In genomic region chr10:67696029-67696428, GRCh38 we compare ENCODE assay signal across 11 cellular contexts. TPM values are rescaled to one million over a fixed set of nuclear protein-coding genes. Genes with fewer than 3 reads are reported as not detected.
A peak's percentile ranks its signal among the peaks of the same experiment; 100 is the strongest.
DNase-seq lines count a peak whose midpoint lies in the region; ATAC-seq, FAIRE-seq and TF ChIP-seq lines count a peak whose summit lies in the region.
"Had no signal": no experiment of that assay in that cellular context is flagged by ENCODE, and none has a peak within 500 bp of the region (broad histone marks: within the 10 kb centered on the region; RNA-seq: fewer than 3 reads in every experiment).

Gene CTNNA3 (minus strand): TSS chr10:67696195.

- H3K9me3 ChIP-seq in astrocyte (ENCODE audit: insufficient read depth, low read depth, low read length) = no peaks in the 10 kb centered on the region
- no peaks in the 10 kb centered on the region for H3K9me3 ChIP-seq in neuronal stem cell (replicated peaks in 1 of 2; ENCODE audit: control insufficient read depth in 2 of 2, insufficient read depth in 1 of 2, low read depth in 1 of 2, low read length in 2 of 2)
- no peaks in the 10 kb centered on the region for H3K9me3 ChIP-seq in kidney (ENCODE audit: control insufficient read depth in 1 of 2, low read length in 2 of 2)
- H3K9me3 ChIP-seq in small intestine (ENCODE audit: control insufficient read depth, low read depth) = no peaks in the 10 kb centered on the region
- H3K9me3 ChIP-seq: colonic mucosa had no signal

- no peak within 1 kb of the TSS for H3K27ac ChIP-seq in astrocyte (ENCODE audit: low read depth, low read length)
- H3K27ac ChIP-seq in neuronal stem cell (replicated peaks; ENCODE audit: low read length) = no peak within 1 kb of the TSS
- H3K27ac ChIP-seq in kidney (ENCODE audit: low read depth in 2 of 2, low read length in 2 of 2) = no peak within 1 kb of the TSS
- H3K27ac ChIP-seq in small intestine (ENCODE audit: low read depth in 1 of 2, low read length in 1 of 2) = no peak within 1 kb of the TSS
- H3K27ac ChIP-seq: colonic mucosa had no signal

- H3K4me3 ChIP-seq in astrocyte (ENCODE audit: insufficient read depth, low read depth, low read length) = peak within 1 kb of the TSS; percentile 10
- no peak within 1 kb of the TSS for H3K4me3 ChIP-seq in neuronal stem cell (ENCODE audit: low read length in 2 of 2)
- H3K4me3 ChIP-seq in kidney (ENCODE audit: low read length in 2 of 2) = no peak within 1 kb of the TSS
- no peak within 1 kb of the TSS for H3K4me3 ChIP-seq in small intestine (ENCODE audit: low read depth in 1 of 2, low read length in 2 of 2)
- H3K4me3 ChIP-seq: colonic mucosa had no signal

- H3K79me2 ChIP-seq in astrocyte (ENCODE audit: insufficient read depth, low read length) = no peaks in the 10 kb centered on the region

- H2BK15ac ChIP-seq in neuronal stem cell (ENCODE audit: low read length) = no peak within 1 kb of the TSS

- H4K91ac ChIP-seq in neuronal stem cell (ENCODE audit: low read depth, low read length, poor library complexity) = no peak within 1 kb of the TSS

- H4K20me1 ChIP-seq in astrocyte (ENCODE audit: insufficient read depth, low read length) = no peaks in the 10 kb centered on the region

- ATAC-seq in HG02623 (IDR thresholded peaks at IDR 0.05; ENCODE audit: unreplicated experiment) = peak; percentile 76
- ATAC-seq: naive thymus-derived CD8-positive, alpha-beta T cell had no signal

- H3K79me1 ChIP-seq in neuronal stem cell (ENCODE audit: low read depth, low read length) = no peaks in the 10 kb centered on the region

- H3K4me3 Mint-ChIP-seq in astrocyte (ENCODE audit: unreplicated experiment) = no peak within 1 kb of the TSS
- H3K4me3 Mint-ChIP-seq: naive thymus-derived CD8-positive, alpha-beta T cell had no signal

- DNase-seq in GM13976 (ENCODE audit: low spot score) = peak; percentile 34
- no peak for DNase-seq in astrocyte (ENCODE audit: low read depth)
- no peak for DNase-seq in neuronal stem cell (ENCODE audit: low spot score)
- DNase-seq in D721Med (ENCODE audit: insufficient read length, low spot score) = no peak
- DNase-seq in kidney = no peak
- no peak for DNase-seq in stimulated activated CD4-positive, alpha-beta T cell treated with anti-CD3 and anti-CD28 coated beads, Interleukin-4, amount 100 ng/mL, for 4 hours
- no peak for DNase-seq in small intestine
- DNase-seq: colonic mucosa; naive thymus-derived CD8-positive, alpha-beta T cell; NCI-H1092 treated with DMSO at 0.1 percent for 48 hours had no signal

- H3K27ac Mint-ChIP-seq in astrocyte (ENCODE audit: unreplicated experiment) = no peak within 1 kb of the TSS

- no peak within 1 kb of the TSS for H3K14ac ChIP-seq in neuronal stem cell (ENCODE audit: low read length)

- no peak within 1 kb of the TSS for H2BK120ac ChIP-seq in neuronal stem cell (ENCODE audit: low read depth, low read length)

- H2AFZ ChIP-seq in astrocyte (ENCODE audit: low read depth, low read length) (no peak within 1 kb of the TSS), neuronal stem cell (ENCODE audit: low read length) (peak within 1 kb of the TSS; percentile 2)

- H2BK5ac ChIP-seq in neuronal stem cell (ENCODE audit: low read length) = no peak within 1 kb of the TSS

- TF ChIP-seq CTCF in GM13976 (IDR thresholded peaks at IDR 0.05; ENCODE audit: borderline replicate concordance, control extremely low read depth, extremely low read depth, insufficient read depth, missing control alignments) (no peak), astrocyte (IDR thresholded peaks at IDR 0.05; ENCODE audit: insufficient read depth, low read depth, low read length) (no peak), D721Med (IDR thresholded peaks at IDR 0.05; ENCODE audit: insufficient read depth, missing control alignments) (no peak), kidney (IDR thresholded peaks at IDR 0.05; ENCODE audit: borderline replicate concordance, extremely low read depth, insufficient read depth) (no peak)

- no peaks in the 10 kb centered on the region for H3K4me1 Mint-ChIP-seq in astrocyte (ENCODE audit: low read depth, unreplicated experiment)

- H3K4me1 ChIP-seq in astrocyte (ENCODE audit: insufficient read depth, low read length) (no peaks in the 10 kb centered on the region), neuronal stem cell (ENCODE audit: control insufficient read depth in 2 of 2, insufficient read depth in 1 of 2, low read depth in 1 of 2, low read length in 2 of 2) (peaks cover 0 to 2% of the 10 kb centered on the region in 2 donors), kidney (ENCODE audit: control insufficient read depth in 1 of 2, insufficient read depth in 1 of 2, low read depth in 1 of 2, low read length in 2 of 2) (no peaks in the 10 kb centered on the region), small intestine (ENCODE audit: control insufficient read depth in 2 of 2, insufficient read depth in 1 of 2, low read depth in 1 of 2, low read length in 1 of 2) (no peaks in the 10 kb centered on the region)
- H3K4me1 ChIP-seq: colonic mucosa had no signal

- peaks cover 10% of the 10 kb centered on the region for H3K27me3 ChIP-seq in astrocyte (ENCODE audit: insufficient read depth, low read length)
- no peaks in the 10 kb centered on the region for H3K27me3 ChIP-seq in neuronal stem cell (ENCODE audit: control insufficient read depth in 3 of 3, insufficient read depth in 3 of 3, low read depth in 1 of 3, low read length in 3 of 3)
- peaks cover 0 to 3% of the 10 kb centered on the region in 2 donors for H3K27me3 ChIP-seq in small intestine (ENCODE audit: control insufficient read depth in 2 of 2, insufficient read depth in 2 of 2, low read length in 2 of 2)
- H3K27me3 ChIP-seq: colonic mucosa had no signal

- no peak within 1 kb of the TSS for H2BK12ac ChIP-seq in neuronal stem cell (ENCODE audit: low read length)

- intact Hi-C loops in kidney (cut with DNase I) = loop anchor here (10.0 kb wide), 1 partner anchor 79 kb away; no protein-coding TSS in a partner anchor

- in situ Hi-C loops in GM13976 (cut with MboI; ENCODE audit: low sequenced_read_pairs, unreplicated experiment) = loop anchor here (5.0 kb wide), 1 partner anchor 81 kb away; no protein-coding TSS in a partner anchor

- H3K4ac ChIP-seq in neuronal stem cell (ENCODE audit: low read length) = no peak within 1 kb of the TSS

- peak within 1 kb of the TSS; percentile 60 for H3K4me2 ChIP-seq in astrocyte (ENCODE audit: low read length)
- no peak within 1 kb of the TSS for H3K4me2 ChIP-seq in neuronal stem cell (ENCODE audit: insufficient read depth, low read length, poor library complexity, severe bottlenecking)

- H3K36me3 Mint-ChIP-seq in astrocyte (ENCODE audit: low read depth, unreplicated experiment) = no peaks in the 10 kb centered on the region

- peaks cover 4% of the 10 kb centered on the region for H3K27me3 Mint-ChIP-seq in astrocyte (ENCODE audit: low read depth, unreplicated experiment)

- H3K36me3 ChIP-seq in astrocyte (ENCODE audit: insufficient read depth, low read length) (no peaks in the 10 kb centered on the region), neuronal stem cell (replicated peaks in 1 of 2; ENCODE audit: control insufficient read depth in 2 of 2, insufficient read depth in 2 of 2, low read length in 2 of 2) (no peaks in the 10 kb centered on the region), kidney (ENCODE audit: control insufficient read depth in 1 of 2, insufficient read depth in 2 of 2, low read length in 2 of 2) (no peaks in the 10 kb centered on the region), small intestine (ENCODE audit: control insufficient read depth in 2 of 2, insufficient read depth in 2 of 2, low read length in 2 of 2) (no peaks in the 10 kb centered on the region)
- H3K36me3 ChIP-seq: colonic mucosa had no signal

- H3K9ac ChIP-seq in astrocyte (ENCODE audit: low read length) = peak within 1 kb of the TSS; percentile 25
- H3K9ac ChIP-seq in neuronal stem cell (ENCODE audit: low read depth, low read length, poor library complexity) = no peak within 1 kb of the TSS
- no peak within 1 kb of the TSS for H3K9ac ChIP-seq in kidney (ENCODE audit: low read length in 2 of 2)

- no CpG with 5 or more reads among the region's 6 CpGs for WGBS in neuronal stem cell (ENCODE audit: extremely low coverage in 2 of 2, insufficient read length in 2 of 2, insufficient replicate concordance in 1 of 2), 2 donors
- WGBS in small intestine, 3 donors = 34 to 45% (median 40%) methylated on average over 6 of the region's 6 CpGs

- peaks cover under 1% of the 10 kb centered on the region for H3K9me3 Mint-ChIP-seq in astrocyte (ENCODE audit: unreplicated experiment)

- H3K23ac ChIP-seq in neuronal stem cell (ENCODE audit: low read depth, low read length, poor library complexity) = no peak within 1 kb of the TSS

- H3K18ac ChIP-seq in neuronal stem cell (ENCODE audit: low read length) = no peak within 1 kb of the TSS

- no peak within 1 kb of the TSS for H2AK5ac ChIP-seq in neuronal stem cell (ENCODE audit: low read depth, low read length)

- FAIRE-seq in astrocyte (lab: Jason Lieb, UNC) = no peak
- FAIRE-seq in D721Med (lab: Jason Lieb, UNC) = no peak
- no peak for FAIRE-seq in kidney (lab: Jason Lieb, UNC)
- FAIRE-seq in small intestine (lab: Jason Lieb, UNC) = no peak

- H4K8ac ChIP-seq in neuronal stem cell (ENCODE audit: low read depth, low read length) = no peak within 1 kb of the TSS

RNA-seq across cellular contexts. Expression of gene CTNNA3, which starts in this region (rescaled TPM):
- total RNA-seq in astrocyte = 0.73 and 0.75 TPM in 2 replicates
- 2.3 TPM for polyA plus RNA-seq in neuronal stem cell (2013, experiment 1 of 2)
- 2.3 TPM for polyA plus RNA-seq in neuronal stem cell (2013, experiment 2 of 2)
- 0.72 TPM for total RNA-seq in kidney
- 0.45 TPM for polyA plus RNA-seq in kidney (ENCODE audit: insufficient read depth, low read depth, low replicate concordance)
- polyA plus RNA-seq in small intestine = under 1 TPM in 1 of 3 donors, not detected in 2; 0.24 TPM
- total RNA-seq: naive thymus-derived CD8-positive, alpha-beta T cell had no signal
- polyA plus RNA-seq: naive thymus-derived CD8-positive, alpha-beta T cell had no signal
